ENCODE assay signal across 12 cellular contexts in genomic region chr5:76081811-76082783, GRCh38. TPM values are rescaled to one million over a fixed set of nuclear protein-coding genes. Genes with fewer than 3 reads are reported as not detected.
DNase-seq lines count a peak whose midpoint lies in the region; ATAC-seq lines count a peak whose summit lies in the region.
"Had no signal": no experiment of that assay in that cellular context is flagged by ENCODE, and none has a peak within 500 bp of the region (broad histone marks: within the 10 kb centered on the region; RNA-seq: fewer than 3 reads in every experiment).

No MANE protein-coding gene starts in this region.

- H3K9me3 ChIP-seq in CD4-positive, CD25-positive, alpha-beta regulatory T cell (ENCODE audit: control insufficient read depth in 2 of 2, low read length in 2 of 2): no peaks in the 10 kb centered on the region
- H3K9me3 ChIP-seq in HUES48 (ENCODE audit: control insufficient read depth, insufficient read depth, low read length): no peaks in the 10 kb centered on the region
- H3K9me3 ChIP-seq: right lobe of liver had no signal

- H3K36me3 Mint-ChIP-seq in CD4-positive, CD25-positive, alpha-beta regulatory T cell: no peaks in the 10 kb centered on the region
- H3K36me3 Mint-ChIP-seq in naive thymus-derived CD8-positive, alpha-beta T cell: no peaks in the 10 kb centered on the region

- H3K27ac ChIP-seq in CD4-positive, CD25-positive, alpha-beta regulatory T cell (ENCODE audit: insufficient read depth, low read length, poor library complexity, severe bottlenecking): no peak overlapping the region
- H3K27ac ChIP-seq in HUES48 (ENCODE audit: low read depth, low read length) (no peak overlapping the region), caudate nucleus (ENCODE audit: low read depth, low read length) (peak overlapping the region; percentile 36)
- H3K27ac ChIP-seq: right lobe of liver had no signal

- ATAC-seq in CD4-positive, CD25-positive, alpha-beta regulatory T cell (ENCODE audit: low read depth in 2 of 2): no peak
- no peak for ATAC-seq in naive thymus-derived CD8-positive, alpha-beta T cell
- no peak for ATAC-seq in HG02571 (IDR thresholded peaks at IDR 0.05; ENCODE audit: unreplicated experiment)
- ATAC-seq in GM19455 (IDR thresholded peaks at IDR 0.05; ENCODE audit: unreplicated experiment): no peak

- H3K9ac ChIP-seq in HUES48 (ENCODE audit: low read depth, low read length): no peak overlapping the region

- peaks cover 0 to 3% (median 0%) of the 10 kb centered on the region in 7 donors for H3K9me3 Mint-ChIP-seq in CD4-positive, CD25-positive, alpha-beta regulatory T cell
- no peaks in the 10 kb centered on the region for H3K9me3 Mint-ChIP-seq in naive thymus-derived CD8-positive, alpha-beta T cell

- peak in 1 of 3 donors; percentile 9 for DNase-seq in CD4-positive, CD25-positive, alpha-beta regulatory T cell
- DNase-seq in caudate nucleus (lab: John Stamatoyannopoulos, UW) (peak in 12 of 61 donors; percentile 5 to 49 (median 22)), NCI-H1092 treated with DMSO at 0.1 percent for 48 hours (lab: John Stamatoyannopoulos, UW) (no peak), NAMALWA (ENCODE audit: low spot score) (no peak)
- no peak for DNase-seq in naive thymus-derived CD8-positive, alpha-beta T cell
- DNase-seq: hippocampal formation, NCI-H226, T1000 had no signal

- peak overlapping the region in 3 of 4 donors; percentile 28 to 76 (median 66) for H3K4me3 Mint-ChIP-seq in CD4-positive, CD25-positive, alpha-beta regulatory T cell
- peak overlapping the region; percentile 4 to 80 (median 60) for H3K4me3 Mint-ChIP-seq in naive thymus-derived CD8-positive, alpha-beta T cell

- H3K4me1 Mint-ChIP-seq in CD4-positive, CD25-positive, alpha-beta regulatory T cell: peaks cover 0 to 35% (median 17%) of the 10 kb centered on the region in 4 donors
- peaks cover 9 to 33% (median 31%) of the 10 kb centered on the region in 4 donors for H3K4me1 Mint-ChIP-seq in naive thymus-derived CD8-positive, alpha-beta T cell

- no peak overlapping the region for H3K4me3 ChIP-seq in CD4-positive, CD25-positive, alpha-beta regulatory T cell (ENCODE audit: low read depth, low read length)
- H3K4me3 ChIP-seq in HUES48 (ENCODE audit: low read depth, low read length): peak overlapping the region; percentile 58
- H3K4me3 ChIP-seq: right lobe of liver had no signal

- peaks cover 75% of the 10 kb centered on the region for H3K27me3 Mint-ChIP-seq in CD4-positive, CD25-positive, alpha-beta regulatory T cell
- H3K27me3 Mint-ChIP-seq in naive thymus-derived CD8-positive, alpha-beta T cell: peaks cover 47 to 94% (median 65%) of the 10 kb centered on the region in 5 donors

- POLR2A ChIA-PET in naive thymus-derived CD8-positive, alpha-beta T cell (lab: Charles Lee): interaction anchor here (0.6 kb wide), 1 partner anchor 55 kb away, joined by 4 read pairs; no protein-coding TSS in a partner anchor

- H3K27me3 ChIP-seq in CD4-positive, CD25-positive, alpha-beta regulatory T cell (ENCODE audit: control insufficient read depth, insufficient read depth, low read length): peaks cover 39% of the 10 kb centered on the region
- peaks cover 97% of the 10 kb centered on the region for H3K27me3 ChIP-seq in HUES48 (ENCODE audit: control insufficient read depth, insufficient read depth, low read length)

- H3K36me3 ChIP-seq in CD4-positive, CD25-positive, alpha-beta regulatory T cell (ENCODE audit: control insufficient read depth, insufficient read depth, low read length): no peaks in the 10 kb centered on the region
- no peaks in the 10 kb centered on the region for H3K36me3 ChIP-seq in HUES48 (ENCODE audit: control insufficient read depth, insufficient read depth, low read length)
- H3K36me3 ChIP-seq: right lobe of liver had no signal

- no peak overlapping the region for H3K27ac Mint-ChIP-seq in CD4-positive, CD25-positive, alpha-beta regulatory T cell
- peak overlapping the region in 1 of 10 donors; percentile 71 for H3K27ac Mint-ChIP-seq in naive thymus-derived CD8-positive, alpha-beta T cell

- H3K4me1 ChIP-seq in CD4-positive, CD25-positive, alpha-beta regulatory T cell (ENCODE audit: control insufficient read depth, insufficient read depth, low read length, poor library complexity, severe bottlenecking): peaks cover 32% of the 10 kb centered on the region
- H3K4me1 ChIP-seq in HUES48 (ENCODE audit: control insufficient read depth, insufficient read depth, low read length): peaks cover 24% of the 10 kb centered on the region

RNA-seq across cellular contexts. Expression of gene SV2C, which starts 1.1 kb away (rescaled TPM):
- total RNA-seq in CD4-positive, CD25-positive, alpha-beta regulatory T cell: 0.12 TPM
- under 1 TPM in 1 of 4 donors, not detected in 3; 0.05 TPM for polyA plus RNA-seq in CD4-positive, CD25-positive, alpha-beta regulatory T cell
- not detected for total RNA-seq in naive thymus-derived CD8-positive, alpha-beta T cell
- polyA plus RNA-seq in naive thymus-derived CD8-positive, alpha-beta T cell: not detected
